12 cellular contexts compared by ENCODE assay signal in genomic region chr20:25341716-25342680, GRCh38. TPM values are rescaled to one million over a fixed set of nuclear protein-coding genes. Genes with fewer than 3 reads are reported as not detected.
DNase-seq lines count a peak whose midpoint lies in the region; ATAC-seq and TF ChIP-seq lines count a peak whose summit lies in the region.
"Had no signal": no experiment of that assay in that cellular context is flagged by ENCODE, and none has a peak within 500 bp of the region (broad histone marks: within the 10 kb centered on the region; RNA-seq: fewer than 3 reads in every experiment).

No MANE protein-coding gene starts in this region.

- intact Hi-C loops in CD8-positive, alpha-beta T cell (cut with DNase I, micrococcal nuclease) = loop anchor here in 1 of 2 experiments (5.0 kb wide), 1 partner anchor 40 kb away; no protein-coding TSS in a partner anchor

- TF ChIP-seq CTCF in CD8-positive, alpha-beta T cell (IDR thresholded peaks at IDR 0.05) = no peak

- no peak overlapping the region for H3K27ac ChIP-seq in epithelial cell of prostate
- H3K27ac ChIP-seq in CD8-positive, alpha-beta T cell (ENCODE audit: low read depth, low read length) = no peak overlapping the region
- H3K27ac ChIP-seq: parathyroid adenoma had no signal

- DNase-seq in DMS153 (lab: John Stamatoyannopoulos, UW) (peak; percentile 38), HPDE6-E6E7 (ENCODE audit: extremely low spot score) (peak; percentile 60), NCI-H345 (lab: John Stamatoyannopoulos, UW) (peak; percentile 73), epithelial cell of prostate (ENCODE audit: low read depth, low spot score) (peak; percentile 8), G401 (ENCODE audit: low spot score) (no peak)
- DNase-seq in CD8-positive, alpha-beta T cell = no peak
- DNase-seq: CD4-positive, alpha-beta memory T cell; stimulated activated CD4-positive, alpha-beta T cell treated with anti-CD3 and anti-CD28 coated beads, Interleukin-4, amount 100 ng/mL, for 1 hour had no signal

- no peak overlapping the region for H3K4me3 Mint-ChIP-seq in CD8-positive, alpha-beta T cell
- H3K4me3 Mint-ChIP-seq: activated naive CD8-positive, alpha-beta T cell; CD4-positive, alpha-beta memory T cell had no signal

- no peak for ATAC-seq in CD8-positive, alpha-beta T cell
- no peak for ATAC-seq in HG03520 (IDR thresholded peaks at IDR 0.05; ENCODE audit: unreplicated experiment)
- no peak for ATAC-seq in GM19397 (IDR thresholded peaks at IDR 0.05; ENCODE audit: unreplicated experiment)

- peaks cover 22% of the 10 kb centered on the region for H3K36me3 Mint-ChIP-seq in CD8-positive, alpha-beta T cell

- POLR2A ChIA-PET in CD8-positive, alpha-beta T cell (lab: Charles Lee) = no interaction called here

- H3K9me3 Mint-ChIP-seq in CD8-positive, alpha-beta T cell = no peaks in the 10 kb centered on the region
- H3K9me3 Mint-ChIP-seq: CD4-positive, alpha-beta memory T cell had no signal

- no peaks in the 10 kb centered on the region for H3K36me3 ChIP-seq in CD8-positive, alpha-beta T cell (ENCODE audit: insufficient read depth, low read length)

- no peak overlapping the region for H3K4me3 ChIP-seq in CD8-positive, alpha-beta T cell (ENCODE audit: low read depth, low read length)

- H3K27me3 Mint-ChIP-seq in CD8-positive, alpha-beta T cell (ENCODE audit: low read depth) = no peaks in the 10 kb centered on the region
- H3K27me3 Mint-ChIP-seq: activated naive CD8-positive, alpha-beta T cell; CD4-positive, alpha-beta memory T cell had no signal

- no peak overlapping the region for H3K27ac Mint-ChIP-seq in CD8-positive, alpha-beta T cell
- H3K27ac Mint-ChIP-seq: activated naive CD8-positive, alpha-beta T cell had no signal

- peaks cover 5% of the 10 kb centered on the region for H3K4me1 ChIP-seq in CD8-positive, alpha-beta T cell (ENCODE audit: insufficient read depth, low read length)

- peaks cover 36% of the 10 kb centered on the region for H3K4me1 Mint-ChIP-seq in CD8-positive, alpha-beta T cell (ENCODE audit: low read depth)

- in situ Hi-C loops in G401 (cut with HindIII; ENCODE audit: low sequenced_read_pairs) = no loop called here

- CTCF ChIA-PET in CD8-positive, alpha-beta T cell (lab: Charles Lee) = no interaction called here

- H3K27me3 ChIP-seq in CD8-positive, alpha-beta T cell (ENCODE audit: insufficient read depth, low read length) = no peaks in the 10 kb centered on the region

- no peaks in the 10 kb centered on the region for H3K9me3 ChIP-seq in CD8-positive, alpha-beta T cell (ENCODE audit: low read length)

RNA-seq across cellular contexts. Expression of gene ABHD12, which starts 48.6 kb away (rescaled TPM):
- 10 to 100 TPM; 14.1 to 17.9 TPM for total RNA-seq in CD8-positive, alpha-beta T cell
- total RNA-seq in G401 (2014; rRNA removed; shearing (Covaris generic)) = 22.3 and 42.9 TPM in 2 replicates

Comparison
In these comparisons a context has a peak if more than half of its experiments do, and no peak if none do; other contexts are left out.
1. DNase-seq: peak in DMS153 (single experiment), HPDE6-E6E7 (single experiment), NCI-H345 (single experiment) and epithelial cell of prostate (single experiment); none in CD8-positive, alpha-beta T cell (0 of 7) and G401 (single experiment).